In genomic region chr1:32413507-32414185, GRCh38 we compare ENCODE assay signal across 2 cellular contexts.
A peak's percentile ranks its signal among the peaks of the same experiment; 100 is the strongest.
TF ChIP-seq lines count a peak whose summit lies in the region.

No MANE protein-coding gene starts in this region.

TF ChIP-seq in HEK293, 187 proteins besides CTCF, POLR2A, EP300 and RAD21 (continues in another document):
- TF ChIP-seq ZNF280D (tag by site-specific recombination; IDR thresholded peaks at IDR 0.05), result no peak
- TF ChIP-seq, protein P1, sequence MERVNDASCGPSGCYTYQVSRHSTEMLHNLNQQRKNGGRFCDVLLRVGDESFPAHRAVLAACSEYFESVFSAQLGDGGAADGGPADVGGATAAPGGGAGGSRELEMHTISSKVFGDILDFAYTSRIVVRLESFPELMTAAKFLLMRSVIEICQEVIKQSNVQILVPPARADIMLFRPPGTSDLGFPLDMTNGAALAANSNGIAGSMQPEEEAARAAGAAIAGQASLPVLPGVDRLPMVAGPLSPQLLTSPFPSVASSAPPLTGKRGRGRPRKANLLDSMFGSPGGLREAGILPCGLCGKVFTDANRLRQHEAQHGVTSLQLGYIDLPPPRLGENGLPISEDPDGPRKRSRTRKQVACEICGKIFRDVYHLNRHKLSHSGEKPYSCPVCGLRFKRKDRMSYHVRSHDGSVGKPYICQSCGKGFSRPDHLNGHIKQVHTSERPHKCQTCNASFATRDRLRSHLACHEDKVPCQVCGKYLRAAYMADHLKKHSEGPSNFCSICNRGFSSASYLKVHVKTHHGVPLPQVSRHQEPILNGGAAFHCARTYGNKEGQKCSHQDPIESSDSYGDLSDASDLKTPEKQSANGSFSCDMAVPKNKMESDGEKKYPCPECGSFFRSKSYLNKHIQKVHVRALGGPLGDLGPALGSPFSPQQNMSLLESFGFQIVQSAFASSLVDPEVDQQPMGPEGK (tag by site-specific recombination; IDR thresholded peaks at IDR 0.05), result no peak
- no peak for TF ChIP-seq MYNN (tag by site-specific recombination; IDR thresholded peaks at IDR 0.05; ENCODE audit: borderline replicate concordance)
- TF ChIP-seq, protein P2, sequence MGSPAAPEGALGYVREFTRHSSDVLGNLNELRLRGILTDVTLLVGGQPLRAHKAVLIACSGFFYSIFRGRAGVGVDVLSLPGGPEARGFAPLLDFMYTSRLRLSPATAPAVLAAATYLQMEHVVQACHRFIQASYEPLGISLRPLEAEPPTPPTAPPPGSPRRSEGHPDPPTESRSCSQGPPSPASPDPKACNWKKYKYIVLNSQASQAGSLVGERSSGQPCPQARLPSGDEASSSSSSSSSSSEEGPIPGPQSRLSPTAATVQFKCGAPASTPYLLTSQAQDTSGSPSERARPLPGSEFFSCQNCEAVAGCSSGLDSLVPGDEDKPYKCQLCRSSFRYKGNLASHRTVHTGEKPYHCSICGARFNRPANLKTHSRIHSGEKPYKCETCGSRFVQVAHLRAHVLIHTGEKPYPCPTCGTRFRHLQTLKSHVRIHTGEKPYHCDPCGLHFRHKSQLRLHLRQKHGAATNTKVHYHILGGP (tag by site-specific recombination; IDR thresholded peaks at IDR 0.05), result no peak
- TF ChIP-seq TRIM28 (IDR thresholded peaks at IDR 0.05; ENCODE audit: borderline replicate concordance, low read length), result no peak
- peak; percentile 58; the same call in 1 of the 2 replicates for TF ChIP-seq ZNF501 (tag by site-specific recombination; IDR thresholded peaks at IDR 0.05)
- TF ChIP-seq ZSCAN30 (tag by site-specific recombination; IDR thresholded peaks at IDR 0.05), result 0 out of 2 replicates have a peak, but pooled peaks have one; percentile 53
- peak; percentile 64; the same call in 1 of the 2 replicates for TF ChIP-seq ZNF600 (tag by site-specific recombination; IDR thresholded peaks at IDR 0.05)
- TF ChIP-seq SETDB1 (IDR thresholded peaks at IDR 0.05; ENCODE audit: insufficient read length, low read length), result no peak
- TF ChIP-seq ZNF514 (tag by site-specific recombination; IDR thresholded peaks at IDR 0.05), result no peak
- TF ChIP-seq ZNF132 (tag by site-specific recombination; IDR thresholded peaks at IDR 0.05; ENCODE audit: borderline replicate concordance), result no peak
- TF ChIP-seq ZBTB1 (tag by site-specific recombination; IDR thresholded peaks at IDR 0.05), result no peak
- TF ChIP-seq, protein P3, sequence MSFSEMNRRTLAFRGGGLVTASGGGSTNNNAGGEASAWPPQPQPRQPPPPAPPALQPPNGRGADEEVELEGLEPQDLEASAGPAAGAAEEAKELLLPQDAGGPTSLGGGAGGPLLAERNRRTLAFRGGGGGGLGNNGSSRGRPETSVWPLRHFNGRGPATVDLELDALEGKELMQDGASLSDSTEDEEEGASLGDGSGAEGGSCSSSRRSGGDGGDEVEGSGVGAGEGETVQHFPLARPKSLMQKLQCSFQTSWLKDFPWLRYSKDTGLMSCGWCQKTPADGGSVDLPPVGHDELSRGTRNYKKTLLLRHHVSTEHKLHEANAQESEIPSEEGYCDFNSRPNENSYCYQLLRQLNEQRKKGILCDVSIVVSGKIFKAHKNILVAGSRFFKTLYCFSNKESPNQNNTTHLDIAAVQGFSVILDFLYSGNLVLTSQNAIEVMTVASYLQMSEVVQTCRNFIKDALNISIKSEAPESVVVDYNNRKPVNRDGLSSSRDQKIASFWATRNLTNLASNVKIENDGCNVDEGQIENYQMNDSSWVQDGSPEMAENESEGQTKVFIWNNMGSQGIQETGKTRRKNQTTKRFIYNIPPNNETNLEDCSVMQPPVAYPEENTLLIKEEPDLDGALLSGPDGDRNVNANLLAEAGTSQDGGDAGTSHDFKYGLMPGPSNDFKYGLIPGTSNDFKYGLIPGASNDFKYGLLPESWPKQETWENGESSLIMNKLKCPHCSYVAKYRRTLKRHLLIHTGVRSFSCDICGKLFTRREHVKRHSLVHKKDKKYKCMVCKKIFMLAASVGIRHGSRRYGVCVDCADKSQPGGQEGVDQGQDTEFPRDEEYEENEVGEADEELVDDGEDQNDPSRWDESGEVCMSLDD (tag by site-specific recombination; IDR thresholded peaks at IDR 0.05), result no peak
- no peak for TF ChIP-seq ZNF398 (tag by site-specific recombination; IDR thresholded peaks at IDR 0.05)
- peak; percentile 99 for TF ChIP-seq ZNF654 (tag by site-specific recombination; IDR thresholded peaks at IDR 0.05; ENCODE audit: low read depth)
- no peak for TF ChIP-seq MEIS1 (CRISPR knock-in tag; IDR thresholded peaks at IDR 0.05; ENCODE audit: borderline replicate concordance)

TF ChIP-seq in endothelial cell of umbilical vein, 7 proteins besides CTCF, POLR2A, EP300 and RAD21:
- TF ChIP-seq POLR2AphosphoS5 (IDR thresholded peaks at IDR 0.05; ENCODE audit: insufficient read depth, low read depth, low read length) (no peak), MYC (IDR thresholded peaks at IDR 0.05; ENCODE audit: low read depth, low read length) (peak; percentile 64), EZH2 (IDR thresholded peaks at IDR 0.05; ENCODE audit: borderline replicate concordance, low read depth, low read length, severe bottlenecking) (no peak), FOS (IDR thresholded peaks at IDR 0.05; ENCODE audit: borderline replicate concordance, insufficient read depth, low read length) (no peak), MAX (IDR thresholded peaks at IDR 0.05; ENCODE audit: insufficient read depth, insufficient read length) (peak; percentile 88), GATA2 (IDR thresholded peaks at IDR 0.05; ENCODE audit: insufficient read depth, insufficient read length, low read depth, low read length) (no peak), JUN (IDR thresholded peaks at IDR 0.05; ENCODE audit: borderline replicate concordance, insufficient read depth, insufficient read length, low read depth) (no peak)
TF ChIP-seq in endothelial cell of umbilical vein: peak in this region for 2.
